ENCODE assay signal across 21 cellular contexts in the genomic region with DNA sequence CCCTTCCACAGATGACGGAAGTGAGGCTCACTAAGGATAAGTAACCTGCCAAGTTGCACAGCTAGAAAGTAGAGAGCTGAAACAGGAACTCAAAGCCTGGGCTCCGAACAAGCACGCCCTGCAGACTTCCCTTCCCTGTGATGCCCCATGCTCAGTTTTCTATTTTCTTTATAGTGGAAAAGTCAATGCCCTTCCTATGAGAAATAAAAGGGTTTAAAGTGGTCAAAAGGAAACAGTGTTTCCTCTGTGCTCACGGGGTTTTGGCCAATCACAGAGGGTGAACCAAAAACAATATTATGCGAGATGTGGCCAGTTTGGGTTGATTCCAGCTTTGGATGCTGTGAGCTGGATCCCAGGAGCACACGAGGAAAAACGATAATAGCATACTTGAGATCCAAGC. TPM values are rescaled to one million over a fixed set of nuclear protein-coding genes. Genes with fewer than 3 reads are reported as not detected.
A peak's percentile ranks its signal among the peaks of the same experiment; 100 is the strongest.
DNase-seq lines count a peak whose midpoint lies in the region; ATAC-seq and TF ChIP-seq lines count a peak whose summit lies in the region.
"Had no signal": no experiment of that assay in that cellular context is flagged by ENCODE, and none has a peak within 500 bp of the region (broad histone marks: within the 10 kb centered on the region; RNA-seq: fewer than 3 reads in every experiment).

No MANE protein-coding gene starts in this region.

- ATAC-seq in gastrocnemius medialis, result no peak
- no peak for ATAC-seq in naive thymus-derived CD8-positive, alpha-beta T cell
- ATAC-seq: activated CD4-positive, alpha-beta T cell treated with anti-CD3 and anti-CD28 coated beads for 36 hours had no signal

- TF ChIP-seq POLR2A in gastrocnemius medialis (IDR thresholded peaks at IDR 0.05), result no peak

- in situ Hi-C loops in gastrocnemius medialis (cut with MboI; ENCODE audit: low sequenced_read_pairs in 4 of 4), result no loop called here

- H3K36me3 Mint-ChIP-seq in naive thymus-derived CD8-positive, alpha-beta T cell, result peaks cover 0 to 6% (median 0%) of the 10 kb centered on the region in 3 donors

- H3K36me3 ChIP-seq in ACC112 (ENCODE audit: insufficient read depth, low read length) (peaks cover 17% of the 10 kb centered on the region), colonic mucosa (no peaks in the 10 kb centered on the region), left ventricle myocardium inferior (no peaks in the 10 kb centered on the region), gastrocnemius medialis (no peaks in the 10 kb centered on the region)
- H3K36me3 ChIP-seq: SJCRH30 had no signal

- POLR2A ChIA-PET in naive thymus-derived CD8-positive, alpha-beta T cell (lab: Charles Lee), result interaction anchor here (0.8 kb wide), 1 partner anchor 12 kb away, joined by 3 read pairs; no protein-coding TSS in a partner anchor

- H3K4me1 Mint-ChIP-seq in naive thymus-derived CD8-positive, alpha-beta T cell, result no peaks in the 10 kb centered on the region
- H3K4me1 Mint-ChIP-seq: activated CD4-positive, alpha-beta T cell treated with anti-CD3 and anti-CD28 coated beads for 36 hours; CD8-positive, alpha-beta memory T cell; neural crest cell had no signal

- peak overlapping the region; percentile 7; the same call in 1 of the 2 replicates for H3K4me3 ChIP-seq in ACC112 (ENCODE audit: low read depth, low read length)
- no peak overlapping the region for H3K4me3 ChIP-seq in colonic mucosa
- H3K4me3 ChIP-seq in left ventricle myocardium inferior, result peak overlapping the region; percentile 18
- no peak overlapping the region for H3K4me3 ChIP-seq in gastrocnemius medialis
- H3K4me3 ChIP-seq: SJCRH30 had no signal

- DNase-seq in colonic mucosa (no peak), left ventricle myocardium inferior (no peak), gastrocnemius medialis (no peak), amygdala (lab: John Stamatoyannopoulos, UW) (no peak), NOMO-1 (lab: John Stamatoyannopoulos, UW; ENCODE audit: unreplicated experiment in 2 of 2) (no peak), ecto neural progenitor cell (ENCODE audit: low spot score) (no peak)
- no peak for DNase-seq in naive thymus-derived CD8-positive, alpha-beta T cell
- DNase-seq: activated CD4-positive, alpha-beta T cell treated with anti-CD3 and anti-CD28 coated beads for 36 hours; activated CD8-positive, alpha-beta memory T cell treated with anti-CD3 and anti-CD28 coated beads, Interleukin-2, amount 50 U/mL, for 4 hours; activated naive CD4-positive, alpha-beta T cell; CD8-positive, alpha-beta memory T cell; effector CD4-positive, alpha-beta T cell; mammary epithelial cell; NCI-H187; NCI-H510A treated with DMSO at 0.1 percent for 48 hours; SJCRH30; small intestine; T-helper 9 cell had no signal

- no peaks in the 10 kb centered on the region for H3K27me3 ChIP-seq in ACC112 (ENCODE audit: insufficient read depth, low read length)
- H3K27me3 ChIP-seq in colonic mucosa, result no peaks in the 10 kb centered on the region
- no peaks in the 10 kb centered on the region for H3K27me3 ChIP-seq in left ventricle myocardium inferior (ENCODE audit: low read depth)
- H3K27me3 ChIP-seq in gastrocnemius medialis, result no peaks in the 10 kb centered on the region
- H3K27me3 ChIP-seq: SJCRH30 had no signal

- H3K9me3 ChIP-seq in colonic mucosa, result no peaks in the 10 kb centered on the region
- no peaks in the 10 kb centered on the region for H3K9me3 ChIP-seq in left ventricle myocardium inferior (replicated peaks)
- H3K9me3 ChIP-seq in gastrocnemius medialis, result no peaks in the 10 kb centered on the region
- H3K9me3 ChIP-seq: SJCRH30 had no signal

- TF ChIP-seq CTCF in colonic mucosa (IDR thresholded peaks at IDR 0.05) (no peak), left ventricle myocardium inferior (IDR thresholded peaks at IDR 0.05; ENCODE audit: borderline replicate concordance) (no peak), gastrocnemius medialis (IDR thresholded peaks at IDR 0.05 in 4 of 5, conservative IDR thresholded peaks at IDR 0.05 in 1 of 5) (no peak)

- peaks cover 0 to 9% (median 0%) of the 10 kb centered on the region in 9 donors for H3K9me3 Mint-ChIP-seq in naive thymus-derived CD8-positive, alpha-beta T cell

- peaks cover 0 to 5% (median 0%) of the 10 kb centered on the region in 5 donors for H3K27me3 Mint-ChIP-seq in naive thymus-derived CD8-positive, alpha-beta T cell

- H2AFZ ChIP-seq in ACC112 (ENCODE audit: low read length, unreplicated experiment), result no peak overlapping the region

- intact Hi-C loops in colonic mucosa (cut with DNase I) (loop anchor here (5.0 kb wide), 1 partner anchor 44 kb away; a partner anchor contains a TSS), left ventricle myocardium inferior (cut with micrococcal nuclease) (no loop called here), gastrocnemius medialis (cut with DNase I; ENCODE audit: low total_unique reads) (no loop called here)

- no peak overlapping the region for H3K27ac Mint-ChIP-seq in naive thymus-derived CD8-positive, alpha-beta T cell
- H3K27ac Mint-ChIP-seq: activated CD4-positive, alpha-beta T cell treated with anti-CD3 and anti-CD28 coated beads for 36 hours had no signal

- H3K4me1 ChIP-seq in ACC112 (ENCODE audit: control insufficient read depth, insufficient read depth, low read length, unreplicated experiment) (peaks cover 92% of the 10 kb centered on the region), colonic mucosa (no peaks in the 10 kb centered on the region), left ventricle myocardium inferior (peaks cover 70% of the 10 kb centered on the region), gastrocnemius medialis (peaks cover 9 to 10% of the 10 kb centered on the region in 2 donors)
- H3K4me1 ChIP-seq: SJCRH30 had no signal

- H3K27ac ChIP-seq in ACC112 (ENCODE audit: low read depth, low read length) (peak overlapping the region; percentile 63; the same call in 1 of the 2 replicates), colonic mucosa (peak overlapping the region; percentile 9), left ventricle myocardium inferior (replicated peaks) (peak overlapping the region; percentile 46), gastrocnemius medialis (peak overlapping the region in 3 of 4 donors; percentile 35 to 42 (median 37))
- H3K27ac ChIP-seq: SJCRH30 had no signal

- H3K4me3 Mint-ChIP-seq in naive thymus-derived CD8-positive, alpha-beta T cell, result no peak overlapping the region
- H3K4me3 Mint-ChIP-seq: activated CD4-positive, alpha-beta T cell treated with anti-CD3 and anti-CD28 coated beads for 36 hours; brain; CD8-positive, alpha-beta memory T cell; neural crest cell had no signal

- H3K79me2 ChIP-seq in ACC112 (ENCODE audit: control insufficient read depth, insufficient read depth, low read length, unreplicated experiment), result peaks cover 90% of the 10 kb centered on the region

- H3K9ac ChIP-seq in colonic mucosa (ENCODE audit: low read depth in 2 of 2, low read length in 2 of 2), result no peak overlapping the region

RNA-seq across cellular contexts. Expression of a gene that starts 44.5 kb away (rescaled TPM):
- 10 to 100 TPM in 1 of 2 donors, 1 to 10 TPM in 1; 7.6 to 26.5 TPM for total RNA-seq in colonic mucosa
- total RNA-seq in left ventricle myocardium inferior, result 26.9 TPM
- total RNA-seq in gastrocnemius medialis, result 10 to 100 TPM in 2 of 4 donors, 1 to 10 TPM in 2; 9.8 to 15.4 (median 10.6) TPM
- total RNA-seq in naive thymus-derived CD8-positive, alpha-beta T cell, result under 1 TPM; 0.16 to 0.21 TPM
- under 1 TPM in 1 of 3 donors, not detected in 2; 0.33 TPM for polyA plus RNA-seq in naive thymus-derived CD8-positive, alpha-beta T cell

Comparison
In these comparisons a context has a peak if more than half of its experiments do, and no peak if none do; other contexts are left out.
1. H3K27ac ChIP-seq: peak in every context shown above with its lines; median percentile 63 in ACC112; 46 in left ventricle myocardium inferior; 37 in gastrocnemius medialis; 9 in colonic mucosa.
2. H3K4me3 ChIP-seq: peak in ACC112 (single experiment) and left ventricle myocardium inferior (single experiment); none in colonic mucosa (single experiment) and gastrocnemius medialis (0 of 4).
3. RNA of a gene that starts 44.5 kb away (total RNA-seq): 26.9 TPM in left ventricle myocardium inferior (single experiment), 7.6 to 26.5 TPM in colonic mucosa and 9.8 to 15.4 TPM in gastrocnemius medialis; 0.16 to 0.21 TPM in naive thymus-derived CD8-positive, alpha-beta T cell; every median in the first group is over 4 times any median in the second.